Comparison of ENCODE assay signal across 1 cellular context in genomic region chr6:135325624-135326424, GRCh38.
TF ChIP-seq lines count a peak whose summit lies in the region.

No MANE protein-coding gene starts in this region.

TF ChIP-seq in K562, 482 proteins besides CTCF, POLR2A, EP300 and RAD21 (continued from another document and continues in another):
- TF ChIP-seq ZNF778 (CRISPR knock-in tag; IDR thresholded peaks at IDR 0.05) = no peak
- no peak for TF ChIP-seq ELK1 (CRISPR knock-in tag; IDR thresholded peaks at IDR 0.05)
- TF ChIP-seq RBM14 (IDR thresholded peaks at IDR 0.05; ENCODE audit: borderline replicate concordance, insufficient read depth, low read depth, low read length) = no peak
- no peak for TF ChIP-seq GMEB1 (CRISPR knock-in tag; IDR thresholded peaks at IDR 0.05)
- TF ChIP-seq RBM39 (optimal IDR thresholded peaks at IDR 0.05; ENCODE audit: low read depth, low read length) = no peak
- TF ChIP-seq FOXK2 (conservative IDR thresholded peaks at IDR 0.05 in 1 of 2, IDR thresholded peaks at IDR 0.05 in 1 of 2; ENCODE audit: low read depth in 2 of 2) = peak; percentile 54 to 65; a peak in 2 of 4 replicates
- no peak for TF ChIP-seq TCF7L2 (IDR thresholded peaks at IDR 0.05; ENCODE audit: low read depth, low read length)
- TF ChIP-seq FOXM1 (IDR thresholded peaks at IDR 0.05; ENCODE audit: low read depth) = peak; percentile 76
- no peak for TF ChIP-seq FOXM1 (CRISPR knock-in tag; IDR thresholded peaks at IDR 0.05; ENCODE audit: low read depth)
- TF ChIP-seq GABPB2 (CRISPR knock-in tag; conservative IDR thresholded peaks at IDR 0.05) = no peak
- no peak for TF ChIP-seq ZNF41 (CRISPR knock-in tag; conservative IDR thresholded peaks at IDR 0.05)
- no peak for TF ChIP-seq CAMTA2 (CRISPR knock-in tag; conservative IDR thresholded peaks at IDR 0.05)
- peak; percentile 80 for TF ChIP-seq BRD9 (IDR thresholded peaks at IDR 0.05; ENCODE audit: low read depth, partially characterized antibody)
- no peak for TF ChIP-seq HMGXB4 (CRISPR knock-in tag; IDR thresholded peaks at IDR 0.05)
- TF ChIP-seq TFE3 (CRISPR knock-in tag; IDR thresholded peaks at IDR 0.05) = no peak
- peak; percentile 79 for TF ChIP-seq L3MBTL2 (IDR thresholded peaks at IDR 0.05)
- peak; percentile 77 for TF ChIP-seq CEBPG (CRISPR knock-in tag; IDR thresholded peaks at IDR 0.05)
- TF ChIP-seq CEBPG (tag; conservative IDR thresholded peaks at IDR 0.05 in 1 of 2, IDR thresholded peaks at IDR 0.05 in 1 of 2) = peak; percentile 84 to 89
- 0 out of 4 replicates have a peak, but pooled peaks of 1 of the 2 experiments have one; percentile 36 for TF ChIP-seq UBTF (IDR thresholded peaks at IDR 0.05; ENCODE audit: borderline replicate concordance in 1 of 2, low read depth in 2 of 2, low read length in 2 of 2)
- TF ChIP-seq NBN (IDR thresholded peaks at IDR 0.05; ENCODE audit: low read depth) = peak; percentile 71; the same call in 1 of the 2 replicates
- TF ChIP-seq TEAD4 (IDR thresholded peaks at IDR 0.05; ENCODE audit: low read length) = peak; percentile 91
- no peak for TF ChIP-seq TEAD4 (CRISPR knock-in tag; IDR thresholded peaks at IDR 0.05; ENCODE audit: borderline replicate concordance)
- TF ChIP-seq RBFOX2 (IDR thresholded peaks at IDR 0.05; ENCODE audit: low read depth, low read length) = 0 out of 2 replicates have a peak, but pooled peaks have one; percentile 8
- no peak for TF ChIP-seq PHB2 (IDR thresholded peaks at IDR 0.05; ENCODE audit: low read depth)
- peak; percentile 84 for TF ChIP-seq DPF2 (IDR thresholded peaks at IDR 0.05)
- TF ChIP-seq HMBOX1 (IDR thresholded peaks at IDR 0.05) = peak; percentile 98
- no peak for TF ChIP-seq ZNF23 (CRISPR knock-in tag; IDR thresholded peaks at IDR 0.05)
- TF ChIP-seq MAFF (IDR thresholded peaks at IDR 0.05; ENCODE audit: low read length) = peak; percentile 37; the same call in 1 of the 2 replicates
- no peak for TF ChIP-seq ZNF239 (CRISPR knock-in tag; IDR thresholded peaks at IDR 0.05)
- peak; percentile 52 for TF ChIP-seq HDAC3 (IDR thresholded peaks at IDR 0.05; ENCODE audit: borderline replicate concordance, partially characterized antibody)
- 0 out of 2 replicates have a peak, but pooled peaks have one; percentile 22 for TF ChIP-seq ETV1 (tag; conservative IDR thresholded peaks at IDR 0.05; ENCODE audit: low read depth)
- peak; percentile 65 to 82 for TF ChIP-seq AFF1 (IDR thresholded peaks at IDR 0.05; ENCODE audit: low read depth in 1 of 2, partially characterized antibody in 2 of 2)
- TF ChIP-seq ZNF584 (CRISPR knock-in tag; IDR thresholded peaks at IDR 0.05; ENCODE audit: low read depth) = no peak
- peak; percentile 75 to 87 for TF ChIP-seq TRIM24 (IDR thresholded peaks at IDR 0.05)
- 0 out of 2 replicates have a peak, but pooled peaks have one; percentile 12 for TF ChIP-seq NFATC3 (IDR thresholded peaks at IDR 0.05)
- TF ChIP-seq E2F1 (CRISPR knock-in tag; IDR thresholded peaks at IDR 0.05) = no peak
- TF ChIP-seq ZFP30 (CRISPR knock-in tag; IDR thresholded peaks at IDR 0.05; ENCODE audit: borderline replicate concordance) = no peak
- TF ChIP-seq RAD51 (IDR thresholded peaks at IDR 0.05; ENCODE audit: borderline replicate concordance, low read depth) = no peak
- TF ChIP-seq ZC3H4 (CRISPR knock-in tag; IDR thresholded peaks at IDR 0.05; ENCODE audit: borderline replicate concordance) = no peak
- TF ChIP-seq HNRNPLL (IDR thresholded peaks at IDR 0.05; ENCODE audit: low read depth, low read length, poor library complexity, severe bottlenecking) = no peak
- 0 out of 2 replicates have a peak, but pooled peaks have one; percentile 16 for TF ChIP-seq DMBX1 (CRISPR knock-in tag; IDR thresholded peaks at IDR 0.05; ENCODE audit: borderline replicate concordance)
- peak; percentile 70 for TF ChIP-seq JUND (IDR thresholded peaks at IDR 0.05; ENCODE audit: borderline replicate concordance, low read depth, low read length)
- TF ChIP-seq JUND (tag; IDR thresholded peaks at IDR 0.05; ENCODE audit: borderline replicate concordance, low read depth, low read length) = peak; percentile 42; the same call in 2 of the 3 replicates
- no peak for TF ChIP-seq GTF2A2 (tag; IDR thresholded peaks at IDR 0.05)
- TF ChIP-seq RNF219 (CRISPR knock-in tag; IDR thresholded peaks at IDR 0.05) = 0 out of 2 replicates have a peak, but pooled peaks have one; percentile 47
- TF ChIP-seq POLR2H (tag; IDR thresholded peaks at IDR 0.05; ENCODE audit: low read depth) = peak; percentile 68; the same call in 1 of the 2 replicates
- 0 out of 2 replicates have a peak, but pooled peaks have one; percentile 17 for TF ChIP-seq HDAC8 (tag; IDR thresholded peaks at IDR 0.05)
- TF ChIP-seq POLR2AphosphoS5 (IDR thresholded peaks at IDR 0.05; ENCODE audit: control insufficient read depth, insufficient read depth, low read depth, low read length) = peak; percentile 37; the same call in 1 of the 2 replicates
- TF ChIP-seq RFX5 (IDR thresholded peaks at IDR 0.05; ENCODE audit: low read depth, low read length) = no peak
- TF ChIP-seq NFRKB (IDR thresholded peaks at IDR 0.05; ENCODE audit: low read depth) = peak; percentile 17; the same call in 1 of the 2 replicates
- TF ChIP-seq CBFA2T2 (conservative IDR thresholded peaks at IDR 0.05) = peak; percentile 81
